ENCODE assay signal across 1 cellular context in the genomic region with DNA sequence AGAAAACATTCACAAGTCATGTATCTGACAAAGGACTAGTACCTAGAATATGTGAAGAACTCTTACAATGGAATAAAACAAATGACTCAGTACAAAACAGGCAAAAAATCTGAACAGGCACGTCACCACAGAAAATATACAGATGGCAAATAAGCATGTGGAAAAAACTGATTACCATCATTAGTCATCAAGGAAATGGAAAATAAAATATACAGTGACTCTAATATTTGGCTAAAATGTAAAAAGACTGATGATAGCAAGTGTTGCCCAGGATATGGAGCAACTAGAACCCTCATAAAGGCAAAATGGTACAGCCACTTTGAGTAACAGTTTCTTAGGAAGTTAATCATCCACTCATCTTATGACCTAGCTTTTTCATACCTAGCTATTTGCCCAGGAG.
TF ChIP-seq lines count a peak whose summit lies in the region.

No MANE protein-coding gene starts in this region.

TF ChIP-seq in IMR-90, 13 proteins besides CTCF, POLR2A, EP300 and RAD21 (continued from another document):
- no peak for TF ChIP-seq SMC3 (IDR thresholded peaks at IDR 0.05; ENCODE audit: low read depth, low read length)
